ENCODE assay signal across 1 cellular context in genomic region chr19:47109177-47109540, GRCh38.
A peak's percentile ranks its signal among the peaks of the same experiment; 100 is the strongest.
TF ChIP-seq lines count a peak whose summit lies in the region.

No MANE protein-coding gene starts in this region.

TF ChIP-seq in HepG2, 621 proteins besides CTCF, POLR2A, EP300 and RAD21:
- TF ChIP-seq ZFY (CRISPR knock-in tag; IDR thresholded peaks at IDR 0.05) (no peak), AGO2 (optimal IDR thresholded peaks at IDR 0.05; ENCODE audit: low read depth, low read length) (peak; percentile 15)
